Comparison of ENCODE assay signal across 9 cellular contexts in genomic region chr1:116152577-116152943, GRCh38. TPM values are rescaled to one million over a fixed set of nuclear protein-coding genes. Genes with fewer than 3 reads are reported as not detected.
DNase-seq lines count a peak whose midpoint lies in the region; ATAC-seq and TF ChIP-seq lines count a peak whose summit lies in the region.
"Had no signal": no experiment of that assay in that cellular context is flagged by ENCODE, and none has a peak within 500 bp of the region (broad histone marks: within the 10 kb centered on the region; RNA-seq: fewer than 3 reads in every experiment).

No MANE protein-coding gene starts in this region.

- H3K9me3 Mint-ChIP-seq in WTC11: no peaks in the 10 kb centered on the region
- H3K9me3 Mint-ChIP-seq: activated CD4-positive, alpha-beta memory T cell treated with anti-CD3 and anti-CD28 coated beads, Interleukin-2, amount 10 ng/mL, durations not matched to agents 7 days and 5 days had no signal

- peaks cover 20% of the 10 kb centered on the region for H3K27me3 Mint-ChIP-seq in WTC11 (ENCODE audit: low read depth)

- no peaks in the 10 kb centered on the region for H3K27me3 ChIP-seq in spleen (replicated peaks in 1 of 7)

- TF ChIP-seq CTCF in HEK293 (tag by site-specific recombination; IDR thresholded peaks at IDR 0.05) (no peak), WTC11 (IDR thresholded peaks at IDR 0.05) (no peak), spleen (IDR thresholded peaks at IDR 0.05 in 8 of 11, conservative IDR thresholded peaks at IDR 0.05 in 3 of 11) (no peak)

- H3K4me1 ChIP-seq in HEK293 (ENCODE audit: control insufficient read depth, insufficient read depth, low read length): no peaks in the 10 kb centered on the region
- peaks cover 0 to 12% (median 10%) of the 10 kb centered on the region in 6 donors for H3K4me1 ChIP-seq in spleen

- WGBS in spleen, 5 donors: 55 to 83% (median 75%) methylated on average over 2 to 4 of the region's 4 CpGs

- POLR2A ChIA-PET in HEK293 (lab: Yijun Ruan, JAX): interaction anchor here (0.6 kb wide), 1 partner anchor 553 kb away, joined by 3 read pairs; no protein-coding TSS in a partner anchor
- POLR2A ChIA-PET in WTC11 (lab: Charles Lee): no interaction called here

- intact Hi-C loops in spleen (cut with DNase I; ENCODE audit: low total_unique reads): loop anchor here (10.0 kb wide), 1 partner anchor 212 kb away; no protein-coding TSS in a partner anchor

- DNase-seq in WTC11 (ENCODE audit: low spot score) (no peak), spleen (no peak), SIG-M5 treated with dmso at 0.1 percent for 504 hours (lab: John Stamatoyannopoulos, UW; ENCODE audit: unreplicated experiment) (no peak)

- peak overlapping the region; percentile 50 for H3K4me3 Mint-ChIP-seq in WTC11

- H3K4me1 Mint-ChIP-seq in WTC11: peaks cover 8% of the 10 kb centered on the region

- H3K9me3 ChIP-seq in HEK293 (ENCODE audit: control insufficient read depth, insufficient read depth, low read depth, low read length) (no peaks in the 10 kb centered on the region), iPS-18c (ENCODE audit: control insufficient read depth, insufficient read depth, low read length) (no peaks in the 10 kb centered on the region), spleen (peaks cover 0 to 3% (median 0%) of the 10 kb centered on the region in 8 donors)

- no peaks in the 10 kb centered on the region for H3K36me3 Mint-ChIP-seq in WTC11

- H3K4me3 ChIP-seq in HEK293 (ENCODE audit: low read depth, low read length) (peak overlapping the region; percentile 42; the same call in 1 of the 2 replicates), iPS-18c (ENCODE audit: insufficient read depth, low read depth, low read length) (peak overlapping the region; percentile 56; the same call in 1 of the 2 replicates), spleen (peak overlapping the region in 5 of 8 donors; percentile 12 to 60 (median 29))

- H3K36me3 ChIP-seq in HEK293 (ENCODE audit: control insufficient read depth in 2 of 2, insufficient read depth in 1 of 2, low read length in 2 of 2) (no peaks in the 10 kb centered on the region), spleen (no peaks in the 10 kb centered on the region)

- H3K27ac Mint-ChIP-seq in WTC11: no peak overlapping the region
- H3K27ac Mint-ChIP-seq: activated CD4-positive, alpha-beta memory T cell treated with anti-CD3 and anti-CD28 coated beads, Interleukin-2, amount 10 ng/mL, durations not matched to agents 7 days and 5 days had no signal

- H3K27ac ChIP-seq in HEK293 (ENCODE audit: extremely low read depth, low read depth, low read length) (no peak overlapping the region; the same call in 1 of the 2 replicates), spleen (peak overlapping the region in 3 of 8 donors; percentile 26 to 59 (median 52))

- ATAC-seq in WTC11 (no peak), GM21529 (IDR thresholded peaks at IDR 0.05; ENCODE audit: unreplicated experiment) (no peak), GM19455 (IDR thresholded peaks at IDR 0.05; ENCODE audit: unreplicated experiment) (no peak), HG02981 (IDR thresholded peaks at IDR 0.05; ENCODE audit: unreplicated experiment) (no peak)

- CTCF ChIA-PET in HEK293 (lab: Yijun Ruan, JAX): interaction anchor here (0.6 to 5.6 kb wide), 18 partner anchors 8 to 1684 kb away, joined by 3 to 48 read pairs (median 4); no protein-coding TSS in a partner anchor
- CTCF ChIA-PET in WTC11 (lab: Charles Lee): interaction anchor here (0.6 to 3.3 kb wide), 7 partner anchors 12 to 341 kb away, joined by 3 to 14 read pairs (median 3); no protein-coding TSS in a partner anchor

- TF ChIP-seq POLR2A in spleen (IDR thresholded peaks at IDR 0.05): no peak

TF ChIP-seq in HEK293, 187 proteins besides CTCF, POLR2A, EP300 and RAD21:
- TF ChIP-seq ZNF335 (tag by site-specific recombination; conservative IDR thresholded peaks at IDR 0.05): 0 out of 2 replicates have a peak, but pooled peaks have one; percentile 25
- TF ChIP-seq GLIS2 (tag by site-specific recombination; IDR thresholded peaks at IDR 0.05): no peak

TF ChIP-seq in WTC11, 78 proteins besides CTCF, POLR2A, EP300 and RAD21:
- TF ChIP-seq USF1 (CRISPR knock-in tag; IDR thresholded peaks at IDR 0.05): no peak
- TF ChIP-seq ZNF138 (CRISPR knock-in tag; conservative IDR thresholded peaks at IDR 0.05): no peak
- no peak for TF ChIP-seq PREB (CRISPR knock-in tag; IDR thresholded peaks at IDR 0.05; ENCODE audit: borderline replicate concordance)
- TF ChIP-seq NR3C1 (CRISPR knock-in tag; conservative IDR thresholded peaks at IDR 0.05; ENCODE audit: low read depth): no peak
- TF ChIP-seq ZSCAN18 (CRISPR knock-in tag; IDR thresholded peaks at IDR 0.05): no peak
- no peak for TF ChIP-seq SMAD4 (CRISPR knock-in tag; IDR thresholded peaks at IDR 0.05)
- no peak for TF ChIP-seq TEAD1 (CRISPR knock-in tag; IDR thresholded peaks at IDR 0.05)

RNA-seq across cellular contexts. Expression of gene MAB21L3, which starts 41.4 kb away (rescaled TPM):
- not detected in 3 replicates for total RNA-seq in WTC11 (2021)
- 1 to 10 TPM in 3 of 7 donors, under 1 TPM in 4; 0.35 to 2.0 (median 0.92) TPM for total RNA-seq in spleen
- under 1 TPM in 1 of 3 donors, not detected in 2; 0.07 TPM for polyA plus RNA-seq in spleen
- total RNA-seq: activated CD4-positive, alpha-beta memory T cell treated with anti-CD3 and anti-CD28 coated beads, Interleukin-2, amount 10 ng/mL, durations not matched to agents 7 days and 5 days had no signal
